Comparison of ENCODE assay signal across 11 cellular contexts in the genomic region with DNA sequence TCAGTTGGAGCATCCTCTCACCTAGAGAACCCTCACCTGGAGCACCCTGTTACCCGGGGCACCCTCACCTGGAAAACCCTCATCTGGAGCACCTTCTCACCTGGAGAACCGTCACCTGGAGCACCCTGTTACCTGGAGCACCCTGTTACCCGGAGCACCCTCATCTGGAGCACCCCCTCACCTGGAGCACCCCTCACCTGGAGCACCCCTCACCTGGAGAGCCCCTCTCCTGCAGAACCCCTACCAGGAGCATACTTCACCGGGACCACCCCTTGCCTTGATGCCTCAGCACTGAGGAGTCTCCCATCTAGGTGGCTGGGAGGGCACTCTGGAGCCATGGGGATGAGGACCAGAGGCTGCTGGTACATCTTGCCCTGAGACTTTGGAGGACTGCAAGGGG. TPM values are rescaled to one million over a fixed set of nuclear protein-coding genes. Genes with fewer than 3 reads are reported as not detected.
A peak's percentile ranks its signal among the peaks of the same experiment; 100 is the strongest.
DNase-seq lines count a peak whose midpoint lies in the region; ATAC-seq, FAIRE-seq and TF ChIP-seq lines count a peak whose summit lies in the region.
"Had no signal": no experiment of that assay in that cellular context is flagged by ENCODE, and none has a peak within 500 bp of the region (broad histone marks: within the 10 kb centered on the region; RNA-seq: fewer than 3 reads in every experiment).

No MANE protein-coding gene starts in this region.

- POLR2A ChIA-PET in RWPE1 (lab: Yijun Ruan, JAX; ENCODE audit: low non-redundant PET): interaction anchor here (0.6 kb wide), 1 partner anchor 1088 kb away, joined by 3 read pairs; no protein-coding TSS in a partner anchor
- POLR2A ChIA-PET in GM12878 (lab: Charles Lee): no interaction called here

- no peaks in the 10 kb centered on the region for H4K20me1 ChIP-seq in GM12878 (ENCODE audit: control insufficient read depth, insufficient read depth)

- TF ChIP-seq RAD21 in GM12878 (IDR thresholded peaks at IDR 0.05; ENCODE audit: insufficient read depth, low read depth, low read length): no peak

- H3K4me3 ChIP-seq in GM12878: no peak overlapping the region

- DNase-seq in RWPE1 (ENCODE audit: low spot score) (no peak), GM12878 (ENCODE audit: low read depth, low spot score) (no peak), epidermal melanocyte (ENCODE audit: insufficient read length, low spot score) (no peak), NCI-H446 treated with DMSO at 0.1 percent for 48 hours (lab: John Stamatoyannopoulos, UW) (no peak), GM03348 (ENCODE audit: low spot score) (no peak)
- DNase-seq: CD8-positive, alpha-beta memory T cell; DND-41; NCI-H2081 treated with DMSO at 0.1 percent for 48 hours; Right ventricle myocardium superior had no signal

- ATAC-seq in GM12878: no peak

- SMC1A ChIA-PET in GM12878 (lab: Charles Lee; ENCODE audit: uncharacterized antibody, unreplicated experiment): no interaction called here

- H3K4me2 ChIP-seq in GM12878 (ENCODE audit: control insufficient read depth, insufficient read depth): no peak overlapping the region

- no peak for FAIRE-seq in GM12878 (lab: Jason Lieb, UNC)
- FAIRE-seq: RCC 7860 had no signal

- CTCF ChIA-PET in RWPE1 (lab: Yijun Ruan, JAX) (interaction anchor here (0.6 kb wide), 1 partner anchor 394 kb away, joined by 3 read pairs; no protein-coding TSS in a partner anchor), GM12878 (lab: Yijun Ruan, JAX) (interaction anchor here (1.0 kb wide), 1 partner anchor 13 kb away, joined by 5 read pairs; no protein-coding TSS in a partner anchor)

- intact Hi-C loops in GM12878 (cut with micrococcal nuclease; ENCODE audit: unreplicated experiment): no loop called here

- H3K27ac ChIP-seq in RWPE1 (peak overlapping the region; percentile 95), GM12878 (ENCODE audit: control insufficient read depth, insufficient read depth) (no peak overlapping the region), layer of hippocampus (ENCODE audit: low read depth, low read length) (peak overlapping the region; percentile 91)

- no peak overlapping the region for H2AFZ ChIP-seq in GM12878 (ENCODE audit: control insufficient read depth, low read depth, low read length)

- no peak overlapping the region for H3K9ac ChIP-seq in GM12878 (ENCODE audit: control insufficient read depth, insufficient read depth, low read length)

- H3K79me2 ChIP-seq in GM12878 (ENCODE audit: control insufficient read depth, insufficient read depth, low read length): no peaks in the 10 kb centered on the region

- H3K36me3 ChIP-seq in GM12878 (ENCODE audit: control insufficient read depth in 2 of 2, insufficient read depth in 2 of 2, low read length in 1 of 2): no peaks in the 10 kb centered on the region

- RAD21 ChIA-PET in GM12878 (lab: Charles Lee; ENCODE audit: unreplicated experiment): no interaction called here

- H3K27me3 ChIP-seq in GM12878 (replicated peaks in 1 of 2; ENCODE audit: control insufficient read depth in 2 of 2, insufficient read depth in 2 of 2, low read length in 1 of 2): peaks cover 0 to 3% of the 10 kb centered on the region in 2 experiments; a peak in 2 of 4 replicates
- peaks cover 38% of the 10 kb centered on the region for H3K27me3 ChIP-seq in layer of hippocampus (ENCODE audit: control insufficient read depth, insufficient read depth, low read length)

- no peak for TF ChIP-seq EP300 in GM12878 (IDR thresholded peaks at IDR 0.05; ENCODE audit: borderline replicate concordance in 1 of 2, control insufficient read depth in 1 of 2, low read depth in 2 of 2, low read length in 2 of 2)

- no peaks in the 10 kb centered on the region for H3K4me1 ChIP-seq in GM12878 (ENCODE audit: control insufficient read depth, insufficient read depth, low read length)

- TF ChIP-seq CTCF in RWPE1 (conservative IDR thresholded peaks at IDR 0.05; ENCODE audit: low read depth) (no peak), GM12878 (IDR thresholded peaks at IDR 0.05 in 2 of 3, conservative IDR thresholded peaks at IDR 0.05 in 1 of 3; ENCODE audit: control insufficient read depth in 2 of 3, extremely low read depth in 1 of 3, insufficient read depth in 1 of 3, low read depth in 3 of 3, low read length in 3 of 3) (no peak)

- H3K9me3 ChIP-seq in GM12878 (replicated peaks; ENCODE audit: control insufficient read depth, insufficient read depth, low read length): no peaks in the 10 kb centered on the region

- no TSS peak for BruUV-seq in GM12878 (replicated peaks; lab: Mats Ljungman, UMichigan)

- in situ Hi-C loops in GM12878 (cut with MboI): no loop called here

- TF ChIP-seq POLR2A in GM12878 (IDR thresholded peaks at IDR 0.05; ENCODE audit: low read depth, low read length): no peak

- 25% methylated on average over 3 of the region's 4 CpGs for WGBS in GM12878 (ENCODE audit: insufficient coverage, insufficient replicate concordance, low lambda C conversion rate, missing lambda C conversion rate)

RNA-seq across cellular contexts. Expression of a gene that starts 3.4 kb away (rescaled TPM):
- total RNA-seq in GM12878 (2013; cell fraction: nucleolus; rRNA removed): 2.9 and 3.4 TPM in 2 replicates
- total RNA-seq in GM12878 (2014; rRNA removed) (0.23 and 0.44 TPM in 2 replicates), GM12878 (2014; rRNA removed; fragmentation: Illumina TruSeq; extraction: Trizol) (0.13 and 0.14 TPM in 2 replicates), GM12878 (2021) (1.4 and 2.3 TPM in 2 replicates)
- polyA plus RNA-seq in GM12878 (2011; ENCODE audit: low read depth): 0.42 TPM
- polyA plus RNA-seq in GM12878 (2011; rRNA removed) (0.42 and 0.53 TPM in 2 replicates), GM12878 (2014; fragmentation: Illumina TruSeq; extraction: Trizol) (0.08 and 0.25 TPM in 2 replicates), GM12878 (2014; fragmentation: Nextera tagmentation; extraction: Ambion mirVana) (under 1 TPM; 0.13 to 0.19 TPM), GM12878 (2014; rRNA removed) (0.86 and 1.2 TPM in 2 replicates), GM12878 (2016; fragmentation: Nextera tagmentation; extraction: Ambion mirVana) (under 1 TPM; 0.13 to 0.54 TPM)
- 1.0 and 1.4 TPM in 2 replicates for polyA plus RNA-seq in GM12878 (2011; cell fraction: cytosol; rRNA removed)
- 3.7 and 4.2 TPM in 2 replicates for polyA plus RNA-seq in GM12878 (2011; cell fraction: nucleus; rRNA removed)
- 1.2 and 1.8 TPM in 2 replicates for polyA plus RNA-seq in GM12878 (2012)
- 0.29 and 0.62 TPM in 2 replicates for polyA minus RNA-seq in GM12878 (2011; rRNA and poly(A)+ RNA removed)
- 1.6 and 2.3 TPM in 2 replicates for polyA minus RNA-seq in GM12878 (2011; cell fraction: cytosol; rRNA and poly(A)+ RNA removed)
- 0.85 and 0.96 TPM in 2 replicates for polyA minus RNA-seq in GM12878 (2011; cell fraction: nucleus; rRNA and poly(A)+ RNA removed)
- total RNA-seq: Right ventricle myocardium superior had no signal

RNA-seq across cellular contexts. Expression of a gene that starts 6.0 kb away (rescaled TPM):
- 2.3 and 2.5 TPM in 2 replicates for total RNA-seq in GM12878 (2013; cell fraction: nucleolus; rRNA removed)
- total RNA-seq in GM12878 (2014; rRNA removed): 12.8 and 14.3 TPM in 2 replicates
- 0.72 and 1.2 TPM in 2 replicates for total RNA-seq in GM12878 (2014; rRNA removed; fragmentation: Illumina TruSeq; extraction: Trizol)
- 6.2 and 8.9 TPM in 2 replicates for total RNA-seq in GM12878 (2021)
- polyA plus RNA-seq in GM12878 (2011; ENCODE audit: low read depth): 0.34 TPM
- polyA plus RNA-seq in GM12878 (2011; rRNA removed): 1.3 and 5.9 TPM in 2 replicates
- polyA plus RNA-seq in GM12878 (2011; cell fraction: cytosol; rRNA removed): 6.4 and 20.6 TPM in 2 replicates
- polyA plus RNA-seq in GM12878 (2011; cell fraction: nucleus; rRNA removed): 10.9 and 15.0 TPM in 2 replicates
- polyA plus RNA-seq in GM12878 (2012): 2.3 and 4.5 TPM in 2 replicates
- polyA plus RNA-seq in GM12878 (2014; fragmentation: Illumina TruSeq; extraction: Trizol): 0.05 and 0.15 TPM in 2 replicates
- under 1 TPM in 1 of 2 experiments, not detected in 1; 0.11 TPM for polyA plus RNA-seq in GM12878 (2014; fragmentation: Nextera tagmentation; extraction: Ambion mirVana)
- 9.4 and 11.0 TPM in 2 replicates for polyA plus RNA-seq in GM12878 (2014; rRNA removed)
- polyA plus RNA-seq in GM12878 (2016; fragmentation: Nextera tagmentation; extraction: Ambion mirVana): 1 to 10 TPM in 1 of 2 experiments, under 1 TPM in 1; 0.53 to 1.1 TPM
- 1.6 and 2.0 TPM in 2 replicates for polyA minus RNA-seq in GM12878 (2011; rRNA and poly(A)+ RNA removed)
- polyA minus RNA-seq in GM12878 (2011; cell fraction: cytosol; rRNA and poly(A)+ RNA removed): 2.3 and 5.7 TPM in 2 replicates
- polyA minus RNA-seq in GM12878 (2011; cell fraction: nucleus; rRNA and poly(A)+ RNA removed): 2.2 and 3.7 TPM in 2 replicates

RNA-seq across cellular contexts. Expression of a gene that starts 12.0 kb away (rescaled TPM):
- 9.4 and 11.3 TPM in 2 replicates for total RNA-seq in GM12878 (2013; cell fraction: nucleolus; rRNA removed)
- total RNA-seq in GM12878 (2014; rRNA removed) (38.4 and 51.7 TPM in 2 replicates), GM12878 (2014; rRNA removed; fragmentation: Illumina TruSeq; extraction: Trizol) (7.1 and 9.3 TPM in 2 replicates), GM12878 (2021) (60.5 and 67.8 TPM in 2 replicates)
- 0.75 TPM for polyA plus RNA-seq in GM12878 (2011; ENCODE audit: low read depth)
- polyA plus RNA-seq in GM12878 (2011; rRNA removed) (3.3 and 5.6 TPM in 2 replicates), GM12878 (2014; fragmentation: Illumina TruSeq; extraction: Trizol) (0.62 TPM in 1 of 2 replicates, not detected in the other), GM12878 (2014; fragmentation: Nextera tagmentation; extraction: Ambion mirVana) (1 to 10 TPM in 1 of 2 experiments, under 1 TPM in 1; 0.58 to 3.1 TPM), GM12878 (2014; rRNA removed) (39.2 and 42.3 TPM in 2 replicates), GM12878 (2016; fragmentation: Nextera tagmentation; extraction: Ambion mirVana) (10 to 100 TPM; 44.5 to 54.8 TPM)
- polyA plus RNA-seq in GM12878 (2011; cell fraction: cytosol; rRNA removed): 20.1 and 37.9 TPM in 2 replicates
- polyA plus RNA-seq in GM12878 (2011; cell fraction: nucleus; rRNA removed): 37.1 and 61.4 TPM in 2 replicates
- 10.8 and 14.9 TPM in 2 replicates for polyA plus RNA-seq in GM12878 (2012)
- 0.73 and 2.0 TPM in 2 replicates for polyA minus RNA-seq in GM12878 (2011; rRNA and poly(A)+ RNA removed)
- polyA minus RNA-seq in GM12878 (2011; cell fraction: cytosol; rRNA and poly(A)+ RNA removed): 7.2 and 7.3 TPM in 2 replicates
- 14.4 and 28.4 TPM in 2 replicates for polyA minus RNA-seq in GM12878 (2011; cell fraction: nucleus; rRNA and poly(A)+ RNA removed)

RNA-seq across cellular contexts. Expression of a gene that starts 17.3 kb away (rescaled TPM):
- 22.0 and 22.6 TPM in 2 replicates for total RNA-seq in GM12878 (2013; cell fraction: nucleolus; rRNA removed)
- total RNA-seq in GM12878 (2014; rRNA removed) (12.2 and 16.2 TPM in 2 replicates), GM12878 (2014; rRNA removed; fragmentation: Illumina TruSeq; extraction: Trizol) (3.0 and 4.7 TPM in 2 replicates), GM12878 (2021) (16.2 and 18.7 TPM in 2 replicates)
- polyA plus RNA-seq in GM12878 (2011; ENCODE audit: low read depth): 1.5 TPM
- polyA plus RNA-seq in GM12878 (2011; rRNA removed) (3.2 and 7.2 TPM in 2 replicates), GM12878 (2014; fragmentation: Illumina TruSeq; extraction: Trizol) (1.1 and 2.5 TPM in 2 replicates), GM12878 (2014; fragmentation: Nextera tagmentation; extraction: Ambion mirVana) (under 1 TPM; 0.10 to 0.97 TPM), GM12878 (2014; rRNA removed) (26.2 and 32.6 TPM in 2 replicates), GM12878 (2016; fragmentation: Nextera tagmentation; extraction: Ambion mirVana) (1 to 10 TPM; 3.1 to 6.1 TPM)
- 6.3 and 14.9 TPM in 2 replicates for polyA plus RNA-seq in GM12878 (2011; cell fraction: cytosol; rRNA removed)
- 244 and 248 TPM in 2 replicates for polyA plus RNA-seq in GM12878 (2011; cell fraction: nucleus; rRNA removed)
- polyA plus RNA-seq in GM12878 (2012): 7.9 and 9.8 TPM in 2 replicates
- 2.3 and 5.2 TPM in 2 replicates for polyA minus RNA-seq in GM12878 (2011; rRNA and poly(A)+ RNA removed)
- 0.52 and 2.0 TPM in 2 replicates for polyA minus RNA-seq in GM12878 (2011; cell fraction: cytosol; rRNA and poly(A)+ RNA removed)
- 17.3 and 25.4 TPM in 2 replicates for polyA minus RNA-seq in GM12878 (2011; cell fraction: nucleus; rRNA and poly(A)+ RNA removed)

RNA-seq across cellular contexts. Expression of a gene that starts 17.9 kb away (rescaled TPM):
- 32.8 and 34.9 TPM in 2 replicates for total RNA-seq in GM12878 (2013; cell fraction: nucleolus; rRNA removed)
- 27.5 and 30.2 TPM in 2 replicates for total RNA-seq in GM12878 (2014; rRNA removed)
- 8.5 and 9.5 TPM in 2 replicates for total RNA-seq in GM12878 (2014; rRNA removed; fragmentation: Illumina TruSeq; extraction: Trizol)
- total RNA-seq in GM12878 (2021): 44.5 and 48.2 TPM in 2 replicates
- 2.6 TPM for polyA plus RNA-seq in GM12878 (2011; ENCODE audit: low read depth)
- polyA plus RNA-seq in GM12878 (2011; rRNA removed): 5.9 and 14.0 TPM in 2 replicates
- 31.6 and 70.5 TPM in 2 replicates for polyA plus RNA-seq in GM12878 (2011; cell fraction: cytosol; rRNA removed)
- polyA plus RNA-seq in GM12878 (2011; cell fraction: nucleus; rRNA removed): 267 and 349 TPM in 2 replicates
- polyA plus RNA-seq in GM12878 (2012): 13.8 and 18.3 TPM in 2 replicates
- 0.41 and 1.9 TPM in 2 replicates for polyA plus RNA-seq in GM12878 (2014; fragmentation: Illumina TruSeq; extraction: Trizol)
- under 1 TPM; 0.23 to 0.68 TPM for polyA plus RNA-seq in GM12878 (2014; fragmentation: Nextera tagmentation; extraction: Ambion mirVana)
- polyA plus RNA-seq in GM12878 (2014; rRNA removed): 44.6 and 46.2 TPM in 2 replicates
- 10 to 100 TPM; 18.8 to 23.5 TPM for polyA plus RNA-seq in GM12878 (2016; fragmentation: Nextera tagmentation; extraction: Ambion mirVana)
- polyA minus RNA-seq in GM12878 (2011; rRNA and poly(A)+ RNA removed): 3.9 and 5.0 TPM in 2 replicates
- polyA minus RNA-seq in GM12878 (2011; cell fraction: cytosol; rRNA and poly(A)+ RNA removed): 9.0 and 10.6 TPM in 2 replicates
- 20.1 and 26.0 TPM in 2 replicates for polyA minus RNA-seq in GM12878 (2011; cell fraction: nucleus; rRNA and poly(A)+ RNA removed)
